In the genomic region with DNA sequence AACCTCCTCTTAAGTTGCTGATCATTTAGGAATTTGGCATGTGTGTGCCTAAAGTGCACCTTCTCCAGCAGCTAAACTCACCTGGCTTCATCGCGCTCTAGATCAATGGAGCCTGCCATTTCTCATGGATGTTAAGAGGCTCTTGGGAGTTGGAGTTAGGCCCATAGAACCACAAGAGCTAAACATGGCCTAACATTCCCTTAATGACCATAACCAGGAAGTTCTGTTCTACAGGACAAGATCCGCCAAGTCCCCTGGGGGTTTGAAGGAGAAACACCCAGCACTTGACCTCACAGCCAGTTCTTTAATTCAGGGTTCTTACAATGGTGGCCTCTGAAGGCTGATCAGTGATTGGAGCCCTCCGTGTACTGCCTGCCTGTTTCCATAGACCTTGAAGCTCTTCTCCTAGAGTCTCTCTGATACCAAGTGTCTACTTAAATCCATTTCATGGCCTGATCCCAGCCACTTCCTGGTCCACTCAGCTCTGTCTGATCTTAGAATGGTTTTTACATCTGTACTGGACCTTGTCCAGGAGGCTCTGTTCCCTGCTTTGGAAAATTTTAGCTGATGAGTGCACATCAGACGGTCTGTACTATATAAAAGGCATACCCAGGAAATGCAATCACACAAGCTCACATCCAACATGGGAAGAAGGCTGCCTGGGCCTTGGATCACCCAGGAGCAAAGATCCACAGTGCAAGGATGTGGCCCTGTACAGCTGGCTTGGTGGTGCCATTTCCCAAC, we compare ENCODE assay signal across 20 cellular contexts. TPM values are rescaled to one million over a fixed set of nuclear protein-coding genes. Genes with fewer than 3 reads are reported as not detected.
DNase-seq lines count a peak whose midpoint lies in the region; ATAC-seq and TF ChIP-seq lines count a peak whose summit lies in the region.
"Had no signal": no experiment of that assay in that cellular context is flagged by ENCODE, and none has a peak within 500 bp of the region (broad histone marks: within the 10 kb centered on the region; RNA-seq: fewer than 3 reads in every experiment).

No MANE protein-coding gene starts in this region.

- 63 to 73% (median 68%) methylated on average over 5 of the region's 5 CpGs for WGBS in heart left ventricle, 4 donors
- WGBS in spleen, 5 donors = 86 to 93% (median 89%) methylated on average over 5 of the region's 5 CpGs
- 86 to 93% methylated on average over 5 of the region's 5 CpGs for WGBS in GM23248 (ENCODE audit: low coverage in 1 of 2, low lambda C conversion rate in 2 of 2, missing lambda C conversion rate in 2 of 2), 2 experiments

- H2AFZ ChIP-seq in parathyroid adenoma (no peak overlapping the region), GM23248 (no peak overlapping the region)
- H2AFZ ChIP-seq: PC-9 had no signal

- no peak overlapping the region for H3K9ac ChIP-seq in parathyroid adenoma
- H3K9ac ChIP-seq in GM23248 = no peak overlapping the region

- H3K4me2 ChIP-seq in parathyroid adenoma (ENCODE audit: low read length) (no peak overlapping the region), GM23248 (ENCODE audit: unreplicated experiment) (no peak overlapping the region)
- H3K4me2 ChIP-seq: PC-9 had no signal

- intact Hi-C loops in heart left ventricle (cut with DNase I) (no loop called here), spleen (cut with DNase I; ENCODE audit: low total_unique reads) (no loop called here)

- DNase-seq in heart left ventricle (peak in 3 of 5 donors; percentile 16 to 32 (median 26)), right atrium auricular region (ENCODE audit: low spot score) (no peak), spleen (no peak), GM23248 (no peak), COLO668 (lab: John Stamatoyannopoulos, UW; ENCODE audit: unreplicated experiment) (no peak)
- DNase-seq: CD4-positive, alpha-beta T cell; DMS153; GDM1; GOT3; KG1; NCI-H1105 treated with DMSO at 0.1 percent for 48 hours; NCI-H1694 treated with DMSO at 0.1 percent for 48 hours; NCI-H2227 treated with DMSO at 0.1 percent for 48 hours; NCI-H510A treated with DMSO at 0.1 percent for 48 hours; PC-9; SJCRH30 had no signal

- H3K4me1 ChIP-seq in heart left ventricle = peaks cover 0 to 13% (median 0%) of the 10 kb centered on the region in 12 donors
- no peaks in the 10 kb centered on the region for H3K4me1 ChIP-seq in right atrium auricular region
- H3K4me1 ChIP-seq in parathyroid adenoma = no peaks in the 10 kb centered on the region
- H3K4me1 ChIP-seq in spleen = no peaks in the 10 kb centered on the region
- H3K4me1 ChIP-seq in GM23248 (ENCODE audit: insufficient read depth) = no peaks in the 10 kb centered on the region
- H3K4me1 ChIP-seq: SJCRH30 had no signal

- in situ Hi-C loops in GM23248 (cut with MboI) = no loop called here

- ATAC-seq in heart left ventricle (peak; percentile 48 to 78 (median 76)), HG03571 (IDR thresholded peaks at IDR 0.05; ENCODE audit: unreplicated experiment) (no peak)

- no peaks in the 10 kb centered on the region for H4K20me1 ChIP-seq in GM23248 (ENCODE audit: insufficient read depth)

- H3K36me3 ChIP-seq in heart left ventricle = peaks cover 0 to 99% (median 68%) of the 10 kb centered on the region in 9 donors
- peaks cover 95% of the 10 kb centered on the region for H3K36me3 ChIP-seq in right atrium auricular region
- H3K36me3 ChIP-seq in parathyroid adenoma (ENCODE audit: control insufficient read depth, insufficient read depth, low read length) = no peaks in the 10 kb centered on the region
- H3K36me3 ChIP-seq in spleen = peaks cover 0 to 13% (median 0%) of the 10 kb centered on the region in 6 donors
- peaks cover 50% of the 10 kb centered on the region for H3K36me3 ChIP-seq in GM23248 (ENCODE audit: low read depth)
- H3K36me3 ChIP-seq: SJCRH30 had no signal

- TF ChIP-seq CTCF in heart left ventricle (IDR thresholded peaks at IDR 0.05) = no peak
- TF ChIP-seq CTCF in right atrium auricular region (IDR thresholded peaks at IDR 0.05) = no peak
- no peak for TF ChIP-seq CTCF in parathyroid adenoma (IDR thresholded peaks at IDR 0.05)
- no peak for TF ChIP-seq CTCF in spleen (IDR thresholded peaks at IDR 0.05 in 8 of 11, conservative IDR thresholded peaks at IDR 0.05 in 3 of 11)

- H3K27ac ChIP-seq in heart left ventricle (peak overlapping the region in 7 of 12 donors; percentile 15 to 47 (median 24)), right atrium auricular region (peak overlapping the region in 1 of 2 donors; percentile 7), layer of hippocampus (ENCODE audit: low read depth, low read length) (peak overlapping the region; percentile 46), parathyroid adenoma (peak overlapping the region; percentile 24), spleen (no peak overlapping the region), GM23248 (no peak overlapping the region)
- H3K27ac ChIP-seq: PC-9, RWPE1, SJCRH30 had no signal

- no peak overlapping the region for H3K4me3 ChIP-seq in heart left ventricle
- no peak overlapping the region for H3K4me3 ChIP-seq in right atrium auricular region
- no peak overlapping the region for H3K4me3 ChIP-seq in parathyroid adenoma (ENCODE audit: low read depth, low read length)
- no peak overlapping the region for H3K4me3 ChIP-seq in spleen
- no peak overlapping the region for H3K4me3 ChIP-seq in GM23248
- H3K4me3 ChIP-seq: PC-9, SJCRH30 had no signal

- no peaks in the 10 kb centered on the region for H3K9me2 ChIP-seq in GM23248 (ENCODE audit: insufficient read depth)

- H3K27me3 ChIP-seq in heart left ventricle (no peaks in the 10 kb centered on the region), right atrium auricular region (no peaks in the 10 kb centered on the region), layer of hippocampus (ENCODE audit: control insufficient read depth, insufficient read depth, low read length) (no peaks in the 10 kb centered on the region), parathyroid adenoma (ENCODE audit: control insufficient read depth, insufficient read depth, low read length) (no peaks in the 10 kb centered on the region), spleen (replicated peaks in 1 of 7) (no peaks in the 10 kb centered on the region), GM23248 (replicated peaks; ENCODE audit: insufficient read depth) (no peaks in the 10 kb centered on the region)
- H3K27me3 ChIP-seq: SJCRH30 had no signal

- H3K9me3 ChIP-seq in heart left ventricle = no peaks in the 10 kb centered on the region
- no peaks in the 10 kb centered on the region for H3K9me3 ChIP-seq in right atrium auricular region
- no peaks in the 10 kb centered on the region for H3K9me3 ChIP-seq in parathyroid adenoma (ENCODE audit: control insufficient read depth, low read length)
- H3K9me3 ChIP-seq in spleen = no peaks in the 10 kb centered on the region
- no peaks in the 10 kb centered on the region for H3K9me3 ChIP-seq in GM23248 (ENCODE audit: low read depth)
- H3K9me3 ChIP-seq: SJCRH30 had no signal

- no peaks in the 10 kb centered on the region for H3F3A ChIP-seq in GM23248 (ENCODE audit: insufficient read depth)

- TF ChIP-seq POLR2A in heart left ventricle (IDR thresholded peaks at IDR 0.05) = no peak
- no peak for TF ChIP-seq POLR2A in spleen (IDR thresholded peaks at IDR 0.05)

- H3K79me2 ChIP-seq in parathyroid adenoma (no peaks in the 10 kb centered on the region), GM23248 (ENCODE audit: insufficient read depth) (no peaks in the 10 kb centered on the region)

RNA-seq across cellular contexts. Expression of gene RPS3A, which starts 45.1 kb away (rescaled TPM):
- 1,000 to 10,000 TPM in 4 of 9 donors, 100 to 1,000 TPM in 5; 726 to 1,370 (median 984) TPM for total RNA-seq in heart left ventricle
- 1,000 to 10,000 TPM; 1,080 to 2,393 TPM for polyA plus RNA-seq in heart left ventricle
- total RNA-seq in right atrium auricular region = 1,000 to 10,000 TPM; 1,734 to 2,285 TPM
- 1,000 to 10,000 TPM; 1,748 to 4,493 (median 2,267) TPM for total RNA-seq in spleen
- 1,000 to 10,000 TPM; 5,915 to 7,791 (median 7,619) TPM for polyA plus RNA-seq in spleen
- total RNA-seq in GM23248 (2014; rRNA removed; shearing (Covaris generic)) = 1,990 and 2,540 TPM in 2 replicates
- polyA plus RNA-seq in GM23248 (2016; fragmentation: Nextera tagmentation; extraction: Ambion mirVana) = 870 and 943 TPM in 2 replicates

Comparison
In these comparisons a context has a peak if more than half of its experiments do, and no peak if none do; other contexts are left out.
1. DNase-seq: peak in heart left ventricle (3 of 5); none in right atrium auricular region (single experiment), spleen (single experiment), GM23248 (single experiment) and COLO668 (single experiment).
2. H3K27ac ChIP-seq: peak in heart left ventricle (7 of 12), layer of hippocampus (single experiment) and parathyroid adenoma (single experiment); none in spleen (0 of 8) and GM23248 (single experiment).